ENCODE assay signal across 32 cellular contexts in genomic region chr19:33465834-33466233, GRCh38. TPM values are rescaled to one million over a fixed set of nuclear protein-coding genes. Genes with fewer than 3 reads are reported as not detected.
A peak's percentile ranks its signal among the peaks of the same experiment; 100 is the strongest.
DNase-seq lines count a peak whose midpoint lies in the region; ATAC-seq, FAIRE-seq and TF ChIP-seq lines count a peak whose summit lies in the region.
"Had no signal": no experiment of that assay in that cellular context is flagged by ENCODE, and none has a peak within 500 bp of the region (broad histone marks: within the 10 kb centered on the region; RNA-seq: fewer than 3 reads in every experiment).

No MANE protein-coding gene starts in this region.

- no peaks in the 10 kb centered on the region for H3K4me1 ChIP-seq in adrenal gland (replicated peaks in 1 of 2)
- H3K4me1 ChIP-seq: right lobe of liver had no signal

- intact Hi-C loops in adrenal gland (cut with DNase I): no loop called here

- no peak overlapping the region for H3K27ac ChIP-seq in adrenal gland
- H3K27ac ChIP-seq: brain microvascular endothelial cell, C4-2B, right lobe of liver, RWPE1, thoracic aorta had no signal

- TF ChIP-seq CTCF in mesothelial cell of epicardium (IDR thresholded peaks at IDR 0.05; ENCODE audit: unreplicated experiment) (no peak), adrenal gland (IDR thresholded peaks at IDR 0.05) (no peak)

- DNase-seq in NCI-H1092 treated with DMSO at 0.1 percent for 48 hours (lab: John Stamatoyannopoulos, UW): peak; percentile 3
- no peak for DNase-seq in NCI-H1092 (lab: John Stamatoyannopoulos, UW)
- peak; percentile 50 for DNase-seq in G401 (ENCODE audit: low spot score)
- DNase-seq in cerebellar cortex (ENCODE audit: low spot score): peak; percentile 39
- DNase-seq in mesothelial cell of epicardium (ENCODE audit: low spot score in 2 of 2, unreplicated experiment in 2 of 2): no peak
- DNase-seq in adrenal gland: no peak
- DNase-seq in GM12892 (ENCODE audit: insufficient read length): no peak
- DNase-seq: activated CD4-positive, alpha-beta T cell treated with anti-CD3 and anti-CD28 coated beads for 36 hours; activated CD8-positive, alpha-beta T cell treated with anti-CD3 and anti-CD28 coated beads, Interleukin-2, amount 10 ng/mL, durations not matched to agents 7 days and 5 days; activated naive CD4-positive, alpha-beta T cell treated with anti-CD3 and anti-CD28 coated beads, Interleukin-2, amount 50 U/mL, for 16 hours; amniotic stem cell; brain microvascular endothelial cell; effector CD4-positive, alpha-beta T cell; immature natural killer cell; KG1; MG63; NCI-H1694; NCI-H446 treated with DMSO at 0.1 percent for 48 hours; NCI-H82; stimulated activated CD8-positive, alpha-beta memory T cell treated with anti-CD3 and anti-CD28 coated beads, Interleukin-4, amount 100 ng/mL, for 48 hours; stimulated activated naive CD8-positive, alpha-beta T cell treated with anti-CD3 and anti-CD28 coated beads, Interleukin-15, amount 100 ng/mL, for 72 hours had no signal

- WGBS in adrenal gland, 4 donors: 86 to 98% (median 91%) methylated on average over 1 of the region's 1 CpG

- H3K36me3 ChIP-seq in adrenal gland (replicated peaks in 1 of 2): peaks cover 0 to 13% of the 10 kb centered on the region in 2 donors
- H3K36me3 ChIP-seq: brain microvascular endothelial cell, MG63 had no signal

- ATAC-seq in HG03139 (IDR thresholded peaks at IDR 0.05; ENCODE audit: unreplicated experiment): no peak
- ATAC-seq: activated CD4-positive, alpha-beta T cell treated with anti-CD3 and anti-CD28 coated beads for 36 hours; activated CD8-positive, alpha-beta T cell treated with anti-CD3 and anti-CD28 coated beads, Interleukin-2, amount 10 ng/mL, durations not matched to agents 7 days and 5 days; right lobe of liver; stimulated activated naive CD8-positive, alpha-beta T cell treated with anti-CD3 and anti-CD28 coated beads, Interleukin-15, amount 100 ng/mL, for 72 hours had no signal

- no peak for FAIRE-seq in GM12892 (lab: Jason Lieb, UNC)
- FAIRE-seq: colon, H54 had no signal

- H3K9me3 ChIP-seq in adrenal gland (replicated peaks in 1 of 3): no peaks in the 10 kb centered on the region
- H3K9me3 ChIP-seq: MG63, right lobe of liver, thoracic aorta had no signal

- H3K27me3 ChIP-seq in adrenal gland: no peaks in the 10 kb centered on the region
- H3K27me3 ChIP-seq: brain microvascular endothelial cell, MG63, right lobe of liver had no signal

- no peak for TF ChIP-seq POLR2A in adrenal gland (IDR thresholded peaks at IDR 0.05)
- no peak for TF ChIP-seq POLR2A in GM12892 (IDR thresholded peaks at IDR 0.05; ENCODE audit: low read depth, low read length)

- peaks cover 7% of the 10 kb centered on the region for H3K9me3 Mint-ChIP-seq in mesothelial cell of epicardium
- H3K9me3 Mint-ChIP-seq: activated T-helper 2 cell treated with anti-CD3 and anti-CD28 coated beads, Interferon-gamma antibody, Interleukin-2, Interleukin-4, amounts not matched to agents 10 μg/mL and 5 μg/mL and 100 μg/mL, durations not matched to agents 14 hours and 24 hours and 36 hours; immature natural killer cell; memory B cell; neural crest cell; stimulated activated naive CD8-positive, alpha-beta T cell treated with anti-CD3 and anti-CD28 coated beads, Interleukin-15, amount 100 ng/mL, for 72 hours; T-helper 2 cell treated with Interferon-gamma antibody and Interleukin-4, amounts not matched to agents 5 μg/mL and 100 μg/mL, for 36 hours had no signal

- peak overlapping the region; percentile 45 for H3K27ac Mint-ChIP-seq in mesothelial cell of epicardium
- H3K27ac Mint-ChIP-seq: activated CD4-positive, alpha-beta T cell treated with anti-CD3 and anti-CD28 coated beads for 36 hours; activated CD8-positive, alpha-beta T cell treated with anti-CD3 and anti-CD28 coated beads, Interleukin-2, amount 10 ng/mL, durations not matched to agents 7 days and 5 days; activated T-helper 2 cell treated with anti-CD3 and anti-CD28 coated beads, Interferon-gamma antibody, Interleukin-2, Interleukin-4, amounts not matched to agents 10 μg/mL and 5 μg/mL and 100 μg/mL, durations not matched to agents 14 hours and 24 hours and 36 hours; immature natural killer cell; memory B cell; stimulated activated naive CD8-positive, alpha-beta T cell treated with anti-CD3 and anti-CD28 coated beads, Interleukin-15, amount 100 ng/mL, for 72 hours; T-helper 2 cell treated with Interferon-gamma antibody and Interleukin-4, amounts not matched to agents 5 μg/mL and 100 μg/mL, for 36 hours had no signal

- peaks cover 48% of the 10 kb centered on the region for H3K4me1 Mint-ChIP-seq in mesothelial cell of epicardium
- H3K4me1 Mint-ChIP-seq: activated CD4-positive, alpha-beta T cell treated with anti-CD3 and anti-CD28 coated beads for 36 hours; immature natural killer cell; memory B cell; stimulated activated naive CD8-positive, alpha-beta T cell treated with anti-CD3 and anti-CD28 coated beads, Interleukin-15, amount 100 ng/mL, for 72 hours had no signal

- H3K4me3 Mint-ChIP-seq in mesothelial cell of epicardium: no peak overlapping the region
- H3K4me3 Mint-ChIP-seq: activated CD4-positive, alpha-beta T cell treated with anti-CD3 and anti-CD28 coated beads for 36 hours; activated CD8-positive, alpha-beta T cell treated with anti-CD3 and anti-CD28 coated beads, Interleukin-2, amount 10 ng/mL, durations not matched to agents 7 days and 5 days; immature natural killer cell; memory B cell; neural crest cell; stimulated activated naive CD8-positive, alpha-beta T cell treated with anti-CD3 and anti-CD28 coated beads, Interleukin-15, amount 100 ng/mL, for 72 hours; T-helper 2 cell treated with Interferon-gamma antibody and Interleukin-4, amounts not matched to agents 5 μg/mL and 100 μg/mL, for 36 hours had no signal

- peaks cover 3% of the 10 kb centered on the region for H3K36me3 Mint-ChIP-seq in mesothelial cell of epicardium

- in situ Hi-C loops in G401 (cut with HindIII; ENCODE audit: low sequenced_read_pairs): no loop called here

- H3K27me3 Mint-ChIP-seq in mesothelial cell of epicardium (ENCODE audit: low read depth): no peaks in the 10 kb centered on the region
- H3K27me3 Mint-ChIP-seq: activated CD4-positive, alpha-beta T cell treated with anti-CD3 and anti-CD28 coated beads for 36 hours; memory B cell; stimulated activated naive CD8-positive, alpha-beta T cell treated with anti-CD3 and anti-CD28 coated beads, Interleukin-15, amount 100 ng/mL, for 72 hours had no signal

- no peak overlapping the region for H3K4me3 ChIP-seq in adrenal gland
- H3K4me3 ChIP-seq: MG63, right lobe of liver, thoracic aorta had no signal

RNA-seq across cellular contexts. Expression of gene PEPD, which starts 55.8 kb away (rescaled TPM):
- 180 and 216 TPM in 2 replicates for total RNA-seq in G401 (2014; rRNA removed; shearing (Covaris generic))
- total RNA-seq in mesothelial cell of epicardium (49.7 to 52.6 TPM (median 50.5 TPM) in 3 replicates), adrenal gland (100 to 1,000 TPM in 6 of 8 donors, 10 to 100 TPM in 2; 82.6 to 311 (median 140) TPM)
- 100 to 1,000 TPM in 1 of 3 donors, 10 to 100 TPM in 2; 41.7 to 118 (median 68.1) TPM for polyA plus RNA-seq in adrenal gland
- polyA plus RNA-seq in GM12892 (2012; ENCODE audit: missing spikeins): 31.4 TPM

Comparison
In these comparisons a context has a peak if more than half of its experiments do, and no peak if none do; other contexts are left out.
1. DNase-seq: peak in NCI-H1092 treated with DMSO at 0.1 percent for 48 hours (single experiment), G401 (single experiment) and cerebellar cortex (single experiment); none in NCI-H1092 (single experiment), mesothelial cell of epicardium (0 of 2), adrenal gland (0 of 7) and GM12892 (single experiment).